Comparison of ENCODE assay signal across 20 cellular contexts in genomic region chr4:168629561-168629960, GRCh38.
DNase-seq lines count a peak whose midpoint lies in the region; ATAC-seq and TF ChIP-seq lines count a peak whose summit lies in the region.
"Had no signal": no experiment of that assay in that cellular context is flagged by ENCODE, and none has a peak within 500 bp of the region (broad histone marks: within the 10 kb centered on the region; RNA-seq: fewer than 3 reads in every experiment).

No MANE protein-coding gene starts in this region.

- no peak for DNase-seq in HCT116 (ENCODE audit: low read depth, low spot score)
- DNase-seq in NCI-H2171 treated with DMSO at 0.1 percent for 48 hours (lab: John Stamatoyannopoulos, UW): peak; percentile 54
- no peak for DNase-seq in mesenchymal stem cell
- no peak for DNase-seq in psoas muscle
- DNase-seq in NCI-H82 (lab: John Stamatoyannopoulos, UW): no peak
- no peak for DNase-seq in adrenal gland
- DNase-seq: AML-193; Calu3; CD4-positive, CD25-positive, alpha-beta regulatory T cell; DMS79 treated with DMSO at 0.1 percent for 48 hours; NCI-H1048; NCI-H146; NCI-H2107; NCI-H446 treated with DMSO at 0.1 percent for 48 hours; NCI-H774; SHP77 had no signal

- H3K27ac ChIP-seq in HCT116 (ENCODE audit: low read depth, low read length) (peak overlapping the region; percentile 94), mesenchymal stem cell (ENCODE audit: low read length, poor library complexity, severe bottlenecking) (no peak overlapping the region), psoas muscle (peak overlapping the region; percentile 77), adrenal gland (no peak overlapping the region)

- CTCF ChIA-PET in HCT116 (lab: Charles Lee): no interaction called here

- no peak overlapping the region for H2BK5ac ChIP-seq in mesenchymal stem cell (ENCODE audit: low read depth, low read length, poor library complexity, severe bottlenecking)

- H3K4me3 ChIP-seq in HCT116 (replicated peaks in 1 of 2; ENCODE audit: low read depth in 1 of 2, low read length in 2 of 2) (no peak overlapping the region), mesenchymal stem cell (ENCODE audit: insufficient read depth in 1 of 2, low read depth in 1 of 2, low read length in 2 of 2) (no peak overlapping the region), psoas muscle (peak overlapping the region; percentile 12), adrenal gland (no peak overlapping the region)
- H3K4me3 ChIP-seq: HAP-1, K562 had no signal

- no peak overlapping the region for H3K4ac ChIP-seq in mesenchymal stem cell (ENCODE audit: low read depth in 1 of 2, low read length in 2 of 2)

- H3K79me2 ChIP-seq in HCT116 (ENCODE audit: insufficient read depth, low read length): peaks cover 30% of the 10 kb centered on the region

- TF ChIP-seq CTCF in HCT116 (IDR thresholded peaks at IDR 0.05 in 2 of 3, conservative IDR thresholded peaks at IDR 0.05 in 1 of 3; ENCODE audit: borderline replicate concordance in 1 of 3, insufficient read depth in 1 of 3, low read depth in 2 of 3, low read length in 2 of 3) (no peak), psoas muscle (IDR thresholded peaks at IDR 0.05) (no peak), adrenal gland (IDR thresholded peaks at IDR 0.05) (no peak)

- H3K36me3 ChIP-seq in HCT116 (ENCODE audit: control insufficient read depth in 1 of 2, insufficient read depth in 2 of 2, low read length in 2 of 2) (no peaks in the 10 kb centered on the region), mesenchymal stem cell (ENCODE audit: control insufficient read depth in 1 of 2, insufficient read depth in 2 of 2, low read depth in 1 of 2, low read length in 2 of 2) (no peaks in the 10 kb centered on the region), psoas muscle (ENCODE audit: insufficient read depth in 1 of 2, low read depth in 1 of 2) (no peaks in the 10 kb centered on the region), adrenal gland (replicated peaks in 1 of 2) (no peaks in the 10 kb centered on the region)
- H3K36me3 ChIP-seq: HAP-1 had no signal

- no peak overlapping the region for H2AFZ ChIP-seq in HCT116 (ENCODE audit: low read depth, low read length, poor library complexity, severe bottlenecking)
- no peak overlapping the region for H2AFZ ChIP-seq in mesenchymal stem cell (ENCODE audit: low read depth, low read length)

- H2AK5ac ChIP-seq in mesenchymal stem cell (ENCODE audit: low read length, severe bottlenecking): peak overlapping the region; percentile 3

- peaks cover 51% of the 10 kb centered on the region in 2 experiments for H3K4me1 ChIP-seq in HCT116 (ENCODE audit: control insufficient read depth in 1 of 2, insufficient read depth in 2 of 2, low read length in 2 of 2)
- H3K4me1 ChIP-seq in mesenchymal stem cell (ENCODE audit: control insufficient read depth, insufficient read depth, low read depth, low read length): peaks cover 2% of the 10 kb centered on the region
- H3K4me1 ChIP-seq in psoas muscle: peaks cover 29% of the 10 kb centered on the region
- peaks cover 3 to 4% of the 10 kb centered on the region in 2 donors for H3K4me1 ChIP-seq in adrenal gland (replicated peaks in 1 of 2)

- intact Hi-C loops in HCT116 (cut with micrococcal nuclease): no loop called here
- intact Hi-C loops in psoas muscle (cut with DNase I): no loop called here
- intact Hi-C loops in adrenal gland (cut with DNase I): no loop called here

- H3K9ac ChIP-seq in HCT116 (ENCODE audit: low read length): peak overlapping the region; percentile 74
- no peak overlapping the region for H3K9ac ChIP-seq in mesenchymal stem cell (ENCODE audit: low read length)

- TF ChIP-seq POLR2A in HCT116 (IDR thresholded peaks at IDR 0.05; ENCODE audit: borderline replicate concordance, extremely low read depth, insufficient read depth, insufficient read length) (no peak), adrenal gland (IDR thresholded peaks at IDR 0.05) (no peak)

- 85% methylated on average over 4 of the region's 4 CpGs for whole genome bisulfite sequencing in mesenchymal stem cell
- 28 to 51% (median 31%) methylated on average over 4 of the region's 4 CpGs for WGBS in psoas muscle, 3 donors
- 84 to 89% (median 87%) methylated on average over 4 of the region's 4 CpGs for WGBS in adrenal gland, 4 donors

- BruUV-seq in HCT116 (replicated peaks; lab: Mats Ljungman, UMichigan): no TSS peak

- RAD21 ChIA-PET in HCT116 (lab: Charles Lee; ENCODE audit: low non-redundant PET in 1 of 2, low total read pairs in 2 of 2, uncharacterized antibody in 2 of 2, unreplicated experiment in 2 of 2): interaction anchor here in 1 of 2 experiments (0.7 kb wide), 1 partner anchor 114 kb away, joined by 3 read pairs; no protein-coding TSS in a partner anchor

- no peaks in the 10 kb centered on the region for H4K20me1 ChIP-seq in HCT116 (ENCODE audit: insufficient read depth)

- no peak overlapping the region for H4K8ac ChIP-seq in mesenchymal stem cell (ENCODE audit: low read length)

- H3K9me3 ChIP-seq in HCT116 (ENCODE audit: control insufficient read depth in 1 of 2, insufficient read depth in 1 of 2, low read depth in 1 of 2, low read length in 2 of 2): no peaks in the 10 kb centered on the region
- no peaks in the 10 kb centered on the region for H3K9me3 ChIP-seq in mesenchymal stem cell (ENCODE audit: control insufficient read depth, low read length)
- H3K9me3 ChIP-seq in psoas muscle: no peaks in the 10 kb centered on the region
- H3K9me3 ChIP-seq in adrenal gland (replicated peaks in 1 of 3): no peaks in the 10 kb centered on the region
- H3K9me3 ChIP-seq: HAP-1 had no signal

- no peaks in the 10 kb centered on the region for H3K9me2 ChIP-seq in HCT116 (ENCODE audit: insufficient read depth)

- H3K18ac ChIP-seq in mesenchymal stem cell (ENCODE audit: low read depth in 1 of 2, low read length in 2 of 2): no peak overlapping the region

- no peak overlapping the region for H3K14ac ChIP-seq in mesenchymal stem cell (ENCODE audit: low read length in 2 of 2)

- TF ChIP-seq RAD21 in HCT116 (IDR thresholded peaks at IDR 0.05; ENCODE audit: low read depth): no peak

- H2BK120ac ChIP-seq in mesenchymal stem cell (ENCODE audit: low read depth, low read length): no peak overlapping the region

- no peaks in the 10 kb centered on the region for H3K79me1 ChIP-seq in mesenchymal stem cell (replicated peaks; ENCODE audit: low read length, poor library complexity, severe bottlenecking)

- no peak overlapping the region for H2BK12ac ChIP-seq in mesenchymal stem cell (ENCODE audit: low read length in 2 of 2)

- POLR2A ChIA-PET in HCT116 (lab: Charles Lee): no interaction called here

- H3K4me2 ChIP-seq in HCT116 (ENCODE audit: low read length) (peak overlapping the region; percentile 96), mesenchymal stem cell (ENCODE audit: low read length, poor library complexity, severe bottlenecking) (no peak overlapping the region)

- H3K27me3 ChIP-seq in HCT116 (ENCODE audit: insufficient read depth, low read length) (no peaks in the 10 kb centered on the region), mesenchymal stem cell (ENCODE audit: control insufficient read depth in 1 of 2, insufficient read depth in 1 of 2, low read length in 2 of 2) (no peaks in the 10 kb centered on the region), psoas muscle (ENCODE audit: insufficient read depth in 3 of 3, low read length in 2 of 3) (no peaks in the 10 kb centered on the region), adrenal gland (peaks cover 29% of the 10 kb centered on the region)

- no peak for ATAC-seq in HCT116
- no peak for ATAC-seq in psoas muscle
- no peak for ATAC-seq in HG02759 (IDR thresholded peaks at IDR 0.05; ENCODE audit: unreplicated experiment)
- ATAC-seq: K562, Panc1 had no signal

- no peak overlapping the region for H2BK15ac ChIP-seq in mesenchymal stem cell (ENCODE audit: low read depth, poor library complexity, severe bottlenecking)

- no peak overlapping the region for H4K91ac ChIP-seq in mesenchymal stem cell (ENCODE audit: low read length)

- no peak overlapping the region for H3K23ac ChIP-seq in mesenchymal stem cell (ENCODE audit: low read length in 2 of 2)

TF ChIP-seq in HCT116, 20 proteins besides CTCF, POLR2A, EP300 and RAD21:
- no peak for TF ChIP-seq FOSL1 (IDR thresholded peaks at IDR 0.05; ENCODE audit: low read depth)
- TF ChIP-seq ATF3 (IDR thresholded peaks at IDR 0.05): no peak
- no peak for TF ChIP-seq CBX3 (IDR thresholded peaks at IDR 0.05; ENCODE audit: low read depth)
- no peak for TF ChIP-seq ZFX (IDR thresholded peaks at IDR 0.05)
- TF ChIP-seq SIN3A (IDR thresholded peaks at IDR 0.05; ENCODE audit: low read depth): no peak
- no peak for TF ChIP-seq EZH2 (IDR thresholded peaks at IDR 0.05)
- TF ChIP-seq CEBPB (IDR thresholded peaks at IDR 0.05; ENCODE audit: low read depth): no peak
- no peak for TF ChIP-seq MAX (IDR thresholded peaks at IDR 0.05)

Comparison
In these comparisons a context has a peak if more than half of its experiments do, and no peak if none do; other contexts are left out.
1. H3K27ac ChIP-seq: peak in HCT116 (single experiment) and psoas muscle (single experiment); none in mesenchymal stem cell (single experiment) and adrenal gland (0 of 5).